Comparison of ENCODE assay signal across 8 cellular contexts in genomic region chr1:53738205-53739108, GRCh38. TPM values are rescaled to one million over a fixed set of nuclear protein-coding genes. Genes with fewer than 3 reads are reported as not detected.
DNase-seq lines count a peak whose midpoint lies in the region; ATAC-seq, FAIRE-seq and TF ChIP-seq lines count a peak whose summit lies in the region.

No MANE protein-coding gene starts in this region.

- FAIRE-seq in pancreas (lab: Jason Lieb, UNC) = no peak

- TF ChIP-seq CTCF in AG09309 (IDR thresholded peaks at IDR 0.05; ENCODE audit: control insufficient read depth, insufficient read depth, low read depth, low read length, missing control alignments) (no peak), fibroblast of pulmonary artery (IDR thresholded peaks at IDR 0.05; ENCODE audit: low read length, missing control alignments) (no peak), pancreas (IDR thresholded peaks at IDR 0.05) (no peak)

- DNase-seq in AG09309 (ENCODE audit: low read depth) = no peak
- no peak for DNase-seq in SJSA1 (ENCODE audit: low read depth in 1 of 2, low spot score in 2 of 2)
- DNase-seq in fibroblast of pulmonary artery (ENCODE audit: low read depth) = no peak
- DNase-seq in pancreas = peak in 4 of 6 donors; percentile 14 to 76 (median 42)
- no peak for DNase-seq in cerebellar cortex (ENCODE audit: low spot score)
- DNase-seq in stimulated activated CD4-positive, alpha-beta T cell treated with anti-CD3 and anti-CD28 coated beads, Interleukin-4, amount 100 ng/mL, for 4 hours = no peak

- 2 to 3% methylated on average over 95 to 101 of the region's 101 CpGs for WGBS in pancreas, 2 donors

- intact Hi-C loops in pancreas (cut with DNase I) = no loop called here

- H3K27me3 ChIP-seq in SJSA1 (replicated peaks) (no peaks in the 10 kb centered on the region), pancreas (peaks cover 0 to 12% (median 3%) of the 10 kb centered on the region in 4 donors)

- ATAC-seq in GM21390 (IDR thresholded peaks at IDR 0.05; ENCODE audit: unreplicated experiment) (peak; percentile 6), pancreas (peak in 3 of 4 donors; percentile 24 to 32 (median 31)), GM21825 (IDR thresholded peaks at IDR 0.05; ENCODE audit: unreplicated experiment) (no peak)

- H3K4me3 ChIP-seq in AG09309 (ENCODE audit: control insufficient read depth, low read depth, low read length) (peak overlapping the region; percentile 61), SJSA1 (peak overlapping the region; percentile 85), fibroblast of pulmonary artery (replicated peaks; ENCODE audit: low read depth, low read length) (peak overlapping the region; percentile 61), pancreas (peak overlapping the region; percentile 34 to 68 (median 49))

- H3K27ac ChIP-seq in SJSA1 = peak overlapping the region; percentile 36; the same call in 1 of the 2 replicates
- H3K27ac ChIP-seq in pancreas = no peak overlapping the region

- H3K36me3 ChIP-seq in SJSA1 (0 out of 2 replicates have a peak, but pooled peaks cover 4% of the 10 kb centered on the region), pancreas (no peaks in the 10 kb centered on the region)

- H3K4me1 ChIP-seq in SJSA1 (replicated peaks) = peaks cover 57% of the 10 kb centered on the region
- H3K4me1 ChIP-seq in pancreas = peaks cover 0 to 10% (median 0%) of the 10 kb centered on the region in 3 donors

- H3K9me3 ChIP-seq in SJSA1 (replicated peaks) (0 out of 2 replicates have a peak, but pooled peaks cover 5% of the 10 kb centered on the region), pancreas (no peaks in the 10 kb centered on the region)

RNA-seq across cellular contexts. Expression of gene GLIS1, which starts 0.5 kb away (rescaled TPM):
- 1.2 and 2.6 TPM in 2 replicates for total RNA-seq in SJSA1 (2014; rRNA removed; shearing (Covaris generic))
- total RNA-seq in pancreas = under 1 TPM in 2 of 6 donors, not detected in 4; 0.06 to 0.19 TPM
- under 1 TPM; 0.08 to 0.26 TPM for polyA plus RNA-seq in pancreas

Comparison
In these comparisons a context has a peak if more than half of its experiments do, and no peak if none do; other contexts are left out.
1. DNase-seq: peak in pancreas (4 of 6); none in AG09309 (single experiment), SJSA1 (0 of 2), fibroblast of pulmonary artery (single experiment), cerebellar cortex (single experiment) and stimulated activated CD4-positive, alpha-beta T cell treated with anti-CD3 and anti-CD28 coated beads, Interleukin-4, amount 100 ng/mL, for 4 hours (0 of 2).
2. Peak in every context shown above with its lines, with median percentiles within 50 percentile points of each other: H3K4me3 ChIP-seq.